25 cellular contexts compared by ENCODE assay signal in genomic region chr6:89873721-89874120, GRCh38. TPM values are rescaled to one million over a fixed set of nuclear protein-coding genes. Genes with fewer than 3 reads are reported as not detected.
"Had no signal": no experiment of that assay in that cellular context is flagged by ENCODE, and none has a peak within 500 bp of the region (broad histone marks: within the 10 kb centered on the region; RNA-seq: fewer than 3 reads in every experiment).

No MANE protein-coding gene starts in this region.

- DNase-seq: Karpas-422; KG1; MM.1S; NCI-H1092 treated with DMSO at 0.1 percent for 48 hours; NCI-H1436; NCI-H187; NCI-H2029; NCI-H2081 treated with DMSO at 0.1 percent for 48 hours; NCI-H2171; NCI-H226; NCI-H446; NCI-H510A; NCI-H524 treated with DMSO at 0.1 percent for 48 hours; NCI-H69; NCI-H774; NK-92 treated with Interleukin-12 subunit alpha and Interleukin-12 subunit beta, amount 100 ng/mL, for 24 hours; PC-3; SHP77 treated with DMSO at 0.1 percent for 48 hours; SJCRH30 had no signal

- ATAC-seq: Panc1, PC-3, Right ventricle myocardium inferior, SK-N-SH treated with all-trans-retinoic acid at 6 μM for 48 hours had no signal

RNA-seq across cellular contexts. Expression of gene GJA10, which starts 20.5 kb away (rescaled TPM):
- total RNA-seq: HT-29, M059J, OCI-LY7, PC-3, Right ventricle myocardium inferior, SJCRH30 had no signal
